Comparison of ENCODE assay signal across 8 cellular contexts in genomic region chr2:54568876-54569298, GRCh38.
DNase-seq lines count a peak whose midpoint lies in the region; ATAC-seq lines count a peak whose summit lies in the region.

No MANE protein-coding gene starts in this region.

- H3K36me3 ChIP-seq in CD4-positive, CD25-positive, alpha-beta regulatory T cell (ENCODE audit: control insufficient read depth, insufficient read depth, low read length), result peaks cover 3% of the 10 kb centered on the region
- no peaks in the 10 kb centered on the region for H3K36me3 ChIP-seq in iPS-20b (ENCODE audit: insufficient read depth, low read depth, low read length)

- peak overlapping the region; percentile 96 for H3K27ac ChIP-seq in CD4-positive, CD25-positive, alpha-beta regulatory T cell (ENCODE audit: insufficient read depth, low read length, poor library complexity, severe bottlenecking)
- no peak overlapping the region for H3K27ac ChIP-seq in iPS-20b (ENCODE audit: low read length)

- peaks cover 25% of the 10 kb centered on the region for H3K36me3 Mint-ChIP-seq in CD4-positive, CD25-positive, alpha-beta regulatory T cell

- H3K27ac Mint-ChIP-seq in CD4-positive, CD25-positive, alpha-beta regulatory T cell, result peak overlapping the region; percentile 94 to 100 (median 97)

- H3K27me3 Mint-ChIP-seq in CD4-positive, CD25-positive, alpha-beta regulatory T cell, result no peaks in the 10 kb centered on the region

- DNase-seq in CD4-positive, CD25-positive, alpha-beta regulatory T cell, result peak in 2 of 3 donors; percentile 44 to 57
- DNase-seq in LoVo (ENCODE audit: low spot score), result peak; percentile 63
- no peak for DNase-seq in NCI-H146 treated with DMSO at 0.1 percent for 48 hours (lab: John Stamatoyannopoulos, UW; ENCODE audit: unreplicated experiment)
- no peak for DNase-seq in NOMO-1 treated with dmso at 0.1 percent for 144 hours (lab: John Stamatoyannopoulos, UW; ENCODE audit: unreplicated experiment)
- no peak for DNase-seq in COLO829 (ENCODE audit: low spot score)
- DNase-seq in activated CD4-positive, alpha-beta T cell treated with anti-CD3 and anti-CD28 coated beads for 48 hours, result no peak

- peak overlapping the region; percentile 77 to 96 (median 86) for H3K4me3 Mint-ChIP-seq in CD4-positive, CD25-positive, alpha-beta regulatory T cell

- peaks cover 91% of the 10 kb centered on the region for H3K4me1 ChIP-seq in CD4-positive, CD25-positive, alpha-beta regulatory T cell (ENCODE audit: control insufficient read depth, insufficient read depth, low read length, poor library complexity, severe bottlenecking)
- H3K4me1 ChIP-seq in iPS-20b (ENCODE audit: insufficient read depth, low read length), result peaks cover 33% of the 10 kb centered on the region

- no peak for ATAC-seq in CD4-positive, CD25-positive, alpha-beta regulatory T cell (ENCODE audit: low read depth in 2 of 2)
- ATAC-seq in GM19438 (IDR thresholded peaks at IDR 0.05; ENCODE audit: low read depth, unreplicated experiment), result peak; percentile 34

- peak overlapping the region; percentile 93 for H3K4me3 ChIP-seq in CD4-positive, CD25-positive, alpha-beta regulatory T cell (ENCODE audit: low read depth, low read length)
- peak overlapping the region; percentile 21; the same call in 1 of the 2 replicates for H3K4me3 ChIP-seq in iPS-20b (ENCODE audit: low read length)

- H3K9ac ChIP-seq in iPS-20b (ENCODE audit: low read depth, low read length), result no peak overlapping the region; the same call in none of the 2 replicates

- no peaks in the 10 kb centered on the region for H3K9me3 ChIP-seq in CD4-positive, CD25-positive, alpha-beta regulatory T cell (ENCODE audit: control insufficient read depth in 2 of 2, low read length in 2 of 2)
- H3K9me3 ChIP-seq in iPS-20b (ENCODE audit: insufficient read depth, low read depth, low read length), result no peaks in the 10 kb centered on the region

- no peaks in the 10 kb centered on the region for H3K9me3 Mint-ChIP-seq in CD4-positive, CD25-positive, alpha-beta regulatory T cell

- H3K4me1 Mint-ChIP-seq in CD4-positive, CD25-positive, alpha-beta regulatory T cell, result peaks cover 44 to 96% (median 72%) of the 10 kb centered on the region in 4 donors

- H3K27me3 ChIP-seq in CD4-positive, CD25-positive, alpha-beta regulatory T cell (ENCODE audit: control insufficient read depth, insufficient read depth, low read length), result no peaks in the 10 kb centered on the region
- H3K27me3 ChIP-seq in iPS-20b (ENCODE audit: insufficient read depth, low read length), result no peaks in the 10 kb centered on the region

Comparison
In these comparisons a context has a peak if more than half of its experiments do, and no peak if none do; other contexts are left out.
1. DNase-seq: peak in CD4-positive, CD25-positive, alpha-beta regulatory T cell (2 of 3) and LoVo (single experiment); none in NCI-H146 treated with DMSO at 0.1 percent for 48 hours (single experiment), NOMO-1 treated with dmso at 0.1 percent for 144 hours (single experiment), COLO829 (single experiment) and activated CD4-positive, alpha-beta T cell treated with anti-CD3 and anti-CD28 coated beads for 48 hours (single experiment).